ENCODE assay signal across 8 cellular contexts in the genomic region with DNA sequence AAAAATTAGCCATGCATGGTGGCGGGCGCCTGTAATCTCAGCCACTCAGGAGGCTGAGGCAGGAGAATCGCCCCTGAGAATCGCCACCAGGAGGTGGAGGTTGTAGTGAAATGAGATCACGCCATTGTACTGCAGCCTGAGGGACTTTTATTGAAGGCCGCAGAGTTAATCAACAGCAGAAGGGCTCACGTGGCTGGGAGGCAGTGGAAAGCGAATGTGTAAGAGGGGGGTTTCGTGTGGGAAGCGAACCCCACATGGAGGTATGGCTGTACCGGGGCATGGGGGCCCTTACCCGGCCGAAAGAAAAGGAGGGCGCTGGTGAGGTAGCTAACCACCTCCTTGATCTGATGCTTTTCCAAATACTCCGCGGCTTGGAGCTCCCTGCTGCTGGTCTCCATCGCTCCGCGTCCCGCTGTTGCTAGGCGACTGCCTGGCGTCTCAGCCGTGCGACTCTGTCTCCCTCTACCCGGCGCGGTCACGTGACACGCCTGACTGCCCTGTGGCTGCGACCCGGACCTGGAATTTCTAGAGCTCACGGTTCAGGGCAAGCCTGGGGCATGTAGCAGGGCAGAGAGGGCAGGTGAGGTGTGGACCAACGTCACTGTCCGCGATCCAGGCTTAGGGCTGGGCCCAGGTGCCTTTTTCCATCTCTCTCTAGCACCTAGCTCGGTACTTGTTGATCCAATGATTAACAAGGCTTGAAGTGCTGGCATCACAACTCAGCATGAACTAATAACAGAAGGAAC. TPM values are rescaled to one million over a fixed set of nuclear protein-coding genes. Genes with fewer than 3 reads are reported as not detected.
A peak's percentile ranks its signal among the peaks of the same experiment; 100 is the strongest.
DNase-seq lines count a peak whose midpoint lies in the region; ATAC-seq, FAIRE-seq and TF ChIP-seq lines count a peak whose summit lies in the region.

Gene EFCAB10, minus strand, starts transcription at position 428 of the 746 bp plus-strand sequence. Its CDS starts 30 bp downstream, at position 398.

- no peaks in the 10 kb centered on the region for H3K36me3 Mint-ChIP-seq in activated T-cell treated with anti-CD3 and anti-CD28 coated beads, Interleukin-2, amount 50 U/mL, for 24 hours (ENCODE audit: low read depth)
- H3K36me3 Mint-ChIP-seq in naive B cell: peaks cover 0 to 16% of the 10 kb centered on the region in 2 donors

- H3K4me1 ChIP-seq in stomach smooth muscle (ENCODE audit: control insufficient read depth, insufficient read depth, low read length): peaks cover 7% of the 10 kb centered on the region

- no peaks in the 10 kb centered on the region for H3K9me3 ChIP-seq in stomach smooth muscle (ENCODE audit: control insufficient read depth in 2 of 2, low read length in 2 of 2)

- no peak within 1 kb of the TSS for H3K27ac ChIP-seq in stomach smooth muscle (ENCODE audit: low read length)

- no peak within 1 kb of the TSS for H3K9ac ChIP-seq in stomach smooth muscle (ENCODE audit: low read length in 2 of 2)

- H3K4me3 Mint-ChIP-seq in activated T-cell treated with anti-CD3 and anti-CD28 coated beads, Interleukin-2, amount 50 U/mL, for 24 hours: peak within 1 kb of the TSS; percentile 75
- peak within 1 kb of the TSS; percentile 36 to 87 (median 76) for H3K4me3 Mint-ChIP-seq in naive B cell

- H3K4me3 ChIP-seq in fibroblast of mammary gland (ENCODE audit: control insufficient read depth, low read depth, low read length): peak within 1 kb of the TSS; percentile 43
- peak within 1 kb of the TSS; percentile 68 to 71 for H3K4me3 ChIP-seq in stomach smooth muscle (ENCODE audit: low read length in 2 of 2)

- peaks cover 7% of the 10 kb centered on the region for H3K4me1 Mint-ChIP-seq in activated T-cell treated with anti-CD3 and anti-CD28 coated beads, Interleukin-2, amount 50 U/mL, for 24 hours (ENCODE audit: low read depth)
- H3K4me1 Mint-ChIP-seq in naive B cell: peaks cover 8 to 10% (median 9%) of the 10 kb centered on the region in 3 donors

- DNase-seq in GM12892 (ENCODE audit: insufficient read length): peak; percentile 58
- peak; percentile 85 for DNase-seq in NCI-H2171 (lab: John Stamatoyannopoulos, UW)
- peak; percentile 63 for DNase-seq in activated T-cell treated with anti-CD3 and anti-CD28 coated beads, Interleukin-2, amount 50 U/mL, for 24 hours
- DNase-seq in fibroblast of mammary gland (ENCODE audit: low read depth): peak; percentile 51
- DNase-seq in naive B cell: peak; percentile 17
- DNase-seq in GDM1 (lab: John Stamatoyannopoulos, UW): no peak

- peaks cover 0 to 3% of the 10 kb centered on the region in 2 donors for H3K27me3 ChIP-seq in stomach smooth muscle (ENCODE audit: control insufficient read depth in 1 of 2, insufficient read depth in 2 of 2, low read length in 2 of 2)

- TF ChIP-seq POLR2A in GM12892 (IDR thresholded peaks at IDR 0.05; ENCODE audit: low read depth, low read length): no peak

- H3K27me3 Mint-ChIP-seq in activated T-cell treated with anti-CD3 and anti-CD28 coated beads, Interleukin-2, amount 50 U/mL, for 24 hours: peaks cover 21% of the 10 kb centered on the region
- peaks cover 8 to 20% (median 10%) of the 10 kb centered on the region in 3 donors for H3K27me3 Mint-ChIP-seq in naive B cell

- no peak for FAIRE-seq in GM12892 (lab: Jason Lieb, UNC)

- no peak within 1 kb of the TSS for H3K27ac Mint-ChIP-seq in activated T-cell treated with anti-CD3 and anti-CD28 coated beads, Interleukin-2, amount 50 U/mL, for 24 hours
- H3K27ac Mint-ChIP-seq in naive B cell: peak within 1 kb of the TSS in 3 of 6 donors; percentile 26 to 83 (median 66)

- peak; percentile 86 for ATAC-seq in HG02678 (IDR thresholded peaks at IDR 0.05; ENCODE audit: unreplicated experiment)
- ATAC-seq in naive B cell (ENCODE audit: low read depth in 2 of 2): peak; percentile 61 to 71

- no peak for TF ChIP-seq CTCF in fibroblast of mammary gland (conservative IDR thresholded peaks at IDR 0.05; ENCODE audit: control insufficient read depth, insufficient read depth, low read depth, low read length)

- peaks cover 5% of the 10 kb centered on the region for H3K9me3 Mint-ChIP-seq in activated T-cell treated with anti-CD3 and anti-CD28 coated beads, Interleukin-2, amount 50 U/mL, for 24 hours
- H3K9me3 Mint-ChIP-seq in naive B cell: peaks cover 0 to 16% (median 8%) of the 10 kb centered on the region in 7 donors

- no peaks in the 10 kb centered on the region for H3K36me3 ChIP-seq in stomach smooth muscle (ENCODE audit: control insufficient read depth in 2 of 2, insufficient read depth in 2 of 2, low read length in 2 of 2)

RNA-seq across cellular contexts. Expression of gene EFCAB10, which starts in this region (rescaled TPM):
- 0.49 TPM for polyA plus RNA-seq in GM12892 (2012; ENCODE audit: missing spikeins)
- polyA plus RNA-seq in naive B cell (ENCODE audit: low read depth in 6 of 6): under 1 TPM in 1 of 6 donors, not detected in 5; 0.24 TPM

Comparison
In these comparisons a context has a peak if more than half of its experiments do, and no peak if none do; other contexts are left out.
1. Peak in DNase-seq and ATAC-seq in naive B cell; RNA of the gene not detected or under 1 TPM.